In genomic region chr17:66950886-66951604, GRCh38 we compare ENCODE assay signal across 1 cellular context.
TF ChIP-seq lines count a peak whose summit lies in the region.

No MANE protein-coding gene starts in this region.

TF ChIP-seq in H1, 55 proteins besides CTCF, POLR2A, EP300 and RAD21:
- no peak for TF ChIP-seq TCF12 (IDR thresholded peaks at IDR 0.05; ENCODE audit: low read depth, low read length)
- TF ChIP-seq NANOG (IDR thresholded peaks at IDR 0.05; ENCODE audit: insufficient read depth, low read depth, low read length, poor library complexity, severe bottlenecking): no peak
- TF ChIP-seq BACH1 (IDR thresholded peaks at IDR 0.05; ENCODE audit: low read length): no peak
- TF ChIP-seq, protein P1, sequence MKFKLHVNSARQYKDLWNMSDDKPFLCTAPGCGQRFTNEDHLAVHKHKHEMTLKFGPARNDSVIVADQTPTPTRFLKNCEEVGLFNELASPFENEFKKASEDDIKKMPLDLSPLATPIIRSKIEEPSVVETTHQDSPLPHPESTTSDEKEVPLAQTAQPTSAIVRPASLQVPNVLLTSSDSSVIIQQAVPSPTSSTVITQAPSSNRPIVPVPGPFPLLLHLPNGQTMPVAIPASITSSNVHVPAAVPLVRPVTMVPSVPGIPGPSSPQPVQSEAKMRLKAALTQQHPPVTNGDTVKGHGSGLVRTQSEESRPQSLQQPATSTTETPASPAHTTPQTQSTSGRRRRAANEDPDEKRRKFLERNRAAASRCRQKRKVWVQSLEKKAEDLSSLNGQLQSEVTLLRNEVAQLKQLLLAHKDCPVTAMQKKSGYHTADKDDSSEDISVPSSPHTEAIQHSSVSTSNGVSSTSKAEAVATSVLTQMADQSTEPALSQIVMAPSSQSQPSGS (IDR thresholded peaks at IDR 0.05; ENCODE audit: low read length): no peak
- no peak for TF ChIP-seq TAF7 (optimal IDR thresholded peaks at IDR 0.05; ENCODE audit: borderline replicate concordance, low read depth, low read length)
- TF ChIP-seq MAFK (IDR thresholded peaks at IDR 0.05; ENCODE audit: low read depth, low read length): no peak
- no peak for TF ChIP-seq SUZ12 (IDR thresholded peaks at IDR 0.05; ENCODE audit: low read length)
- no peak for TF ChIP-seq CEBPB (IDR thresholded peaks at IDR 0.05; ENCODE audit: low read depth, low read length)
- TF ChIP-seq POLR2AphosphoS5 (IDR thresholded peaks at IDR 0.05; ENCODE audit: low read depth, low read length): no peak
- no peak for TF ChIP-seq TEAD4 (IDR thresholded peaks at IDR 0.05; ENCODE audit: low read depth, low read length)
- TF ChIP-seq, protein P2, sequence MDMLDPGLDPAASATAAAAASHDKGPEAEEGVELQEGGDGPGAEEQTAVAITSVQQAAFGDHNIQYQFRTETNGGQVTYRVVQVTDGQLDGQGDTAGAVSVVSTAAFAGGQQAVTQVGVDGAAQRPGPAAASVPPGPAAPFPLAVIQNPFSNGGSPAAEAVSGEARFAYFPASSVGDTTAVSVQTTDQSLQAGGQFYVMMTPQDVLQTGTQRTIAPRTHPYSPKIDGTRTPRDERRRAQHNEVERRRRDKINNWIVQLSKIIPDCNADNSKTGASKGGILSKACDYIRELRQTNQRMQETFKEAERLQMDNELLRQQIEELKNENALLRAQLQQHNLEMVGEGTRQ (IDR thresholded peaks at IDR 0.05; ENCODE audit: low read length): no peak
- no peak for TF ChIP-seq POU5F1 (IDR thresholded peaks at IDR 0.05; ENCODE audit: low read depth, low read length)
- TF ChIP-seq GTF2F1 (IDR thresholded peaks at IDR 0.05; ENCODE audit: borderline replicate concordance, low read depth, low read length): no peak
- TF ChIP-seq ATF3 (IDR thresholded peaks at IDR 0.05; ENCODE audit: insufficient read depth, low read depth, low read length): no peak
